Comparison of ENCODE assay signal across 20 cellular contexts in genomic region chr5:147568710-147569109, GRCh38. TPM values are rescaled to one million over a fixed set of nuclear protein-coding genes. Genes with fewer than 3 reads are reported as not detected.
DNase-seq lines count a peak whose midpoint lies in the region; ATAC-seq and TF ChIP-seq lines count a peak whose summit lies in the region.
"Had no signal": no experiment of that assay in that cellular context is flagged by ENCODE, and none has a peak within 500 bp of the region (broad histone marks: within the 10 kb centered on the region; RNA-seq: fewer than 3 reads in every experiment).

No MANE protein-coding gene starts in this region.

- H3K14ac ChIP-seq in trophoblast cell (ENCODE audit: low read length) = peak overlapping the region; percentile 6

- H4K12ac ChIP-seq in trophoblast cell (ENCODE audit: low read depth, low read length) = no peak overlapping the region

- peak overlapping the region; percentile 41 for H4K91ac ChIP-seq in trophoblast cell (ENCODE audit: low read depth, low read length)

- peaks cover 13% of the 10 kb centered on the region for H3K27me3 Mint-ChIP-seq in GM23338 (ENCODE audit: insufficient read depth, low read depth, poor library complexity)

- no peaks in the 10 kb centered on the region for H3K9me2 ChIP-seq in GM23338 (ENCODE audit: insufficient read depth)

- no peak overlapping the region for H3K23ac ChIP-seq in trophoblast cell (ENCODE audit: low read length)

- H3K4me1 ChIP-seq in GM23338 (ENCODE audit: insufficient read depth) = peaks cover 43% of the 10 kb centered on the region
- peaks cover 28% of the 10 kb centered on the region for H3K4me1 ChIP-seq in iPS-15b (ENCODE audit: control insufficient read depth, insufficient read depth, low read length)
- H3K4me1 ChIP-seq in trophoblast cell (ENCODE audit: control insufficient read depth in 1 of 2, insufficient read depth in 2 of 2, low read length in 2 of 2) = peaks cover 3 to 17% of the 10 kb centered on the region in 2 experiments

- no peaks in the 10 kb centered on the region; the same call in 2 of the 3 replicates for H3K9me3 Mint-ChIP-seq in GM23338

- no peak overlapping the region for H2AK5ac ChIP-seq in trophoblast cell (ENCODE audit: low read length)

- H2BK120ac ChIP-seq in trophoblast cell (ENCODE audit: insufficient read depth, low read length, poor library complexity) = peak overlapping the region; percentile 3

- H3K18ac ChIP-seq in trophoblast cell (ENCODE audit: low read length) = no peak overlapping the region

- peak overlapping the region; percentile 23 for H2BK12ac ChIP-seq in trophoblast cell (ENCODE audit: low read length)

- peak overlapping the region; percentile 81 for H3K27ac Mint-ChIP-seq in GM23338
- H3K27ac Mint-ChIP-seq: CD8-positive, alpha-beta memory T cell had no signal

- H3K27ac ChIP-seq in GM23338 (ENCODE audit: low read depth) = peak overlapping the region; percentile 96
- H3K27ac ChIP-seq in trophoblast cell (ENCODE audit: low read depth, low read length) = no peak overlapping the region
- no peak overlapping the region for H3K27ac ChIP-seq in dorsolateral prefrontal cortex
- H3K27ac ChIP-seq: SK-N-MC had no signal

- H3K79me2 ChIP-seq in GM23338 (replicated peaks; ENCODE audit: insufficient read depth) = peaks cover 77% of the 10 kb centered on the region
- no peaks in the 10 kb centered on the region for H3K79me2 ChIP-seq in trophoblast cell (ENCODE audit: control insufficient read depth, insufficient read depth, low read length, poor library complexity)

- H3K9me3 ChIP-seq in iPS-15b (ENCODE audit: control insufficient read depth, insufficient read depth, low read length) (no peaks in the 10 kb centered on the region), trophoblast cell (ENCODE audit: insufficient read depth, low read depth, low read length) (no peaks in the 10 kb centered on the region)

- DNase-seq in GM23338 (ENCODE audit: low spot score) = peak; percentile 54
- DNase-seq in NCI-H69 (lab: John Stamatoyannopoulos, UW) = peak; percentile 20
- no peak for DNase-seq in trophoblast cell
- no peak for DNase-seq in Kasumi-1 (lab: John Stamatoyannopoulos, UW)
- no peak for DNase-seq in dorsolateral prefrontal cortex
- DNase-seq: ACHN; C1 segment of cervical spinal cord; CD8-positive, alpha-beta memory T cell; KG1; NCI-H1048; NCI-H1436 treated with DMSO at 0.1 percent for 48 hours; NCI-H2171 treated with DMSO at 0.1 percent for 48 hours; NCI-H82; OCI-M1; SHP77; T-helper 1 cell had no signal

- H3F3A ChIP-seq in GM23338 (replicated peaks; ENCODE audit: low read depth) = peaks cover 17% of the 10 kb centered on the region; the same call in 1 of the 2 replicates

- TF ChIP-seq CTCF in GM23338 (conservative IDR thresholded peaks at IDR 0.05; ENCODE audit: low read depth in 2 of 2) (no peak), dorsolateral prefrontal cortex (IDR thresholded peaks at IDR 0.05 in 54 of 56, conservative IDR thresholded peaks at IDR 0.05 in 2 of 56; ENCODE audit: low read depth in 1 of 56, partially characterized antibody in 56 of 56) (no peak)

- intact Hi-C loops in dorsolateral prefrontal cortex (cut with DNase I) = loop anchor here in 1 of 2 donors (10.0 kb wide), 1 partner anchor 344 kb away; no protein-coding TSS in a partner anchor

- peak overlapping the region; percentile 46 for H2BK5ac ChIP-seq in trophoblast cell (ENCODE audit: low read depth, low read length, poor library complexity)

- H3K27me3 ChIP-seq in GM23338 (ENCODE audit: insufficient read depth) (no peaks in the 10 kb centered on the region), iPS-15b (ENCODE audit: control insufficient read depth, insufficient read depth, low read length) (no peaks in the 10 kb centered on the region), trophoblast cell (ENCODE audit: insufficient read depth, low read length) (no peaks in the 10 kb centered on the region), dorsolateral prefrontal cortex (no peaks in the 10 kb centered on the region)

- H3K9ac ChIP-seq in iPS-15b (ENCODE audit: low read depth, low read length) (peak overlapping the region; percentile 70), trophoblast cell (ENCODE audit: low read length) (no peak overlapping the region)

- WGBS in trophoblast cell (ENCODE audit: extremely low coverage, insufficient coverage, insufficient read length) = no CpG with 5 or more reads among the region's 5 CpGs

- no peak overlapping the region for H3K4ac ChIP-seq in trophoblast cell (ENCODE audit: low read depth, low read length)

- peaks cover 40% of the 10 kb centered on the region for H3K36me3 Mint-ChIP-seq in GM23338 (ENCODE audit: low read depth)
- H3K36me3 Mint-ChIP-seq: CD8-positive, alpha-beta memory T cell had no signal

- H3K4me2 ChIP-seq in GM23338 (peak overlapping the region; percentile 30), trophoblast cell (ENCODE audit: low read length) (no peak overlapping the region)

- peaks cover 4% of the 10 kb centered on the region; the same call in 1 of the 2 replicates for H3K36me3 ChIP-seq in GM23338 (ENCODE audit: insufficient read depth)
- H3K36me3 ChIP-seq in iPS-15b (ENCODE audit: control insufficient read depth, insufficient read depth, low read length) = peaks cover under 1% of the 10 kb centered on the region
- H3K36me3 ChIP-seq in trophoblast cell (ENCODE audit: control insufficient read depth in 1 of 2, insufficient read depth in 2 of 2, low read length in 2 of 2) = no peaks in the 10 kb centered on the region

- H3K4me1 Mint-ChIP-seq in GM23338 = peaks cover 67% of the 10 kb centered on the region
- H3K4me1 Mint-ChIP-seq: CD8-positive, alpha-beta memory T cell had no signal

- H4K20me1 ChIP-seq in GM23338 (replicated peaks; ENCODE audit: insufficient read depth) = no peaks in the 10 kb centered on the region

- H3K4me3 ChIP-seq in GM23338 = no peak overlapping the region
- H3K4me3 ChIP-seq in iPS-15b (ENCODE audit: low read depth, low read length) = no peak overlapping the region
- H3K4me3 ChIP-seq in trophoblast cell (ENCODE audit: low read depth, low read length) = no peak overlapping the region
- H3K4me3 ChIP-seq in dorsolateral prefrontal cortex = no peak overlapping the region
- H3K4me3 ChIP-seq: SK-N-MC had no signal

- ATAC-seq in GM23338 (peak; percentile 45), GM18858 (IDR thresholded peaks at IDR 0.05; ENCODE audit: unreplicated experiment) (no peak)
- ATAC-seq: HepG2 had no signal

- H4K8ac ChIP-seq in trophoblast cell (ENCODE audit: low read depth, low read length) = peak overlapping the region; percentile 3

- peak overlapping the region; percentile 0; the same call in 1 of the 3 replicates for H3K4me3 Mint-ChIP-seq in GM23338
- H3K4me3 Mint-ChIP-seq: CD8-positive, alpha-beta memory T cell had no signal

- H2AFZ ChIP-seq in GM23338 = no peak overlapping the region
- no peak overlapping the region for H2AFZ ChIP-seq in trophoblast cell (ENCODE audit: insufficient read depth, low read length, poor library complexity)

- peaks cover 6% of the 10 kb centered on the region for H3K79me1 ChIP-seq in trophoblast cell (ENCODE audit: low read length)

TF ChIP-seq in GM23338, 12 proteins besides CTCF, POLR2A, EP300 and RAD21 (continues in another document):
- TF ChIP-seq REST (IDR thresholded peaks at IDR 0.05; ENCODE audit: unreplicated experiment) (no peak), EZH2phosphoT487 (IDR thresholded peaks at IDR 0.05; ENCODE audit: unreplicated experiment) (no peak)

RNA-seq across cellular contexts. Expression of gene DPYSL3, which starts 58.8 kb away (rescaled TPM):
- 440 and 455 TPM in 2 replicates for total RNA-seq in GM23338 (2014; rRNA removed; shearing (Covaris generic))
- 97.6 and 102 TPM in 2 replicates for polyA plus RNA-seq in GM23338 (2016; fragmentation: Nextera tagmentation; extraction: Ambion mirVana)
- 126 and 133 TPM in 2 replicates for polyA plus RNA-seq in trophoblast cell (2013)
- 100 to 1,000 TPM in 3 of 120 experiments, 10 to 100 TPM in 117; 43.5 to 116 (median 73.3) TPM for total RNA-seq in dorsolateral prefrontal cortex
- polyA plus RNA-seq: CD8-positive, alpha-beta memory T cell had no signal

Comparison
In these comparisons a context has a peak if more than half of its experiments do, and no peak if none do; other contexts are left out.
1. DNase-seq: peak in GM23338 (single experiment) and NCI-H69 (single experiment); none in trophoblast cell (0 of 2), Kasumi-1 (0 of 2) and dorsolateral prefrontal cortex (0 of 10).